10 cellular contexts compared by ENCODE assay signal in genomic region chr20:1946762-1947534, GRCh38. TPM values are rescaled to one million over a fixed set of nuclear protein-coding genes. Genes with fewer than 3 reads are reported as not detected.
DNase-seq lines count a peak whose midpoint lies in the region; ATAC-seq and TF ChIP-seq lines count a peak whose summit lies in the region.
"Had no signal": no experiment of that assay in that cellular context is flagged by ENCODE, and none has a peak within 500 bp of the region (broad histone marks: within the 10 kb centered on the region; RNA-seq: fewer than 3 reads in every experiment).

No MANE protein-coding gene starts in this region.

- H3K36me3 Mint-ChIP-seq in endodermal cell (ENCODE audit: low read depth) (no peaks in the 10 kb centered on the region), memory B cell (no peaks in the 10 kb centered on the region)
- H3K36me3 Mint-ChIP-seq in CD8-positive, alpha-beta T cell: no peaks in the 10 kb centered on the region
- H3K36me3 Mint-ChIP-seq: stimulated activated effector memory CD8-positive, alpha-beta T cell treated with anti-CD3 and anti-CD28 coated beads, Interleukin-12 subunit alpha, Interleukin-12 subunit beta, amount 100 ng/mL, for 72 hours had no signal

- H3K27me3 ChIP-seq in endodermal cell (ENCODE audit: control insufficient read depth, insufficient read depth, low read length, poor library complexity, severe bottlenecking) (peaks cover 27% of the 10 kb centered on the region), testis (no peaks in the 10 kb centered on the region)
- H3K27me3 ChIP-seq in CD8-positive, alpha-beta T cell (ENCODE audit: insufficient read depth, low read length): no peaks in the 10 kb centered on the region

- H3K9me3 ChIP-seq in endodermal cell (ENCODE audit: control insufficient read depth, low read length) (no peaks in the 10 kb centered on the region), testis (no peaks in the 10 kb centered on the region)
- H3K9me3 ChIP-seq in CD8-positive, alpha-beta T cell (ENCODE audit: low read length): no peaks in the 10 kb centered on the region

- H3K27me3 Mint-ChIP-seq in endodermal cell (ENCODE audit: insufficient read depth): peaks cover 53% of the 10 kb centered on the region
- peaks cover 7% of the 10 kb centered on the region for H3K27me3 Mint-ChIP-seq in memory B cell
- peaks cover 34% of the 10 kb centered on the region for H3K27me3 Mint-ChIP-seq in CD8-positive, alpha-beta T cell (ENCODE audit: low read depth)

- CTCF ChIA-PET in CD8-positive, alpha-beta T cell (lab: Charles Lee): interaction anchor here (0.7 to 1.0 kb wide), 2 partner anchors 14 to 18 kb away, joined by 3 to 4 read pairs; no protein-coding TSS in a partner anchor

- peaks cover 8% of the 10 kb centered on the region for H3K4me1 ChIP-seq in endodermal cell (ENCODE audit: control insufficient read depth, insufficient read depth, low read length)
- H3K4me1 ChIP-seq in testis: peaks cover 12% of the 10 kb centered on the region
- H3K4me1 ChIP-seq in CD8-positive, alpha-beta T cell (ENCODE audit: insufficient read depth, low read length): no peaks in the 10 kb centered on the region

- H3K9me3 Mint-ChIP-seq in endodermal cell: no peaks in the 10 kb centered on the region
- no peaks in the 10 kb centered on the region for H3K9me3 Mint-ChIP-seq in memory B cell
- no peaks in the 10 kb centered on the region for H3K9me3 Mint-ChIP-seq in CD8-positive, alpha-beta T cell
- H3K9me3 Mint-ChIP-seq: stimulated activated effector memory CD8-positive, alpha-beta T cell treated with anti-CD3 and anti-CD28 coated beads, Interleukin-12 subunit alpha, Interleukin-12 subunit beta, amount 100 ng/mL, for 72 hours had no signal

- peak; percentile 25 for DNase-seq in NCI-H2029 (lab: John Stamatoyannopoulos, UW)
- DNase-seq in NCI-H2029 treated with DMSO at 0.1 percent for 48 hours (lab: John Stamatoyannopoulos, UW): no peak
- DNase-seq in endodermal cell: peak; percentile 94
- DNase-seq in memory B cell (ENCODE audit: low spot score in 2 of 2): no peak
- DNase-seq in testis: peak; percentile 47
- DNase-seq in CD8-positive, alpha-beta T cell: no peak
- no peak for DNase-seq in SW 1271 (lab: John Stamatoyannopoulos, UW)
- DNase-seq: SHP77 treated with DMSO at 0.1 percent for 48 hours had no signal

- peak overlapping the region; percentile 56 for H3K4me3 Mint-ChIP-seq in endodermal cell
- H3K4me3 Mint-ChIP-seq in memory B cell: peak overlapping the region; percentile 75
- H3K4me3 Mint-ChIP-seq in CD8-positive, alpha-beta T cell: no peak overlapping the region
- H3K4me3 Mint-ChIP-seq: stimulated activated effector memory CD8-positive, alpha-beta T cell treated with anti-CD3 and anti-CD28 coated beads, Interleukin-12 subunit alpha, Interleukin-12 subunit beta, amount 100 ng/mL, for 72 hours had no signal

- WGBS in endodermal cell (ENCODE audit: insufficient coverage in 1 of 2, insufficient read length in 1 of 2), 2 experiments: 8 to 9% methylated on average over 16 to 39 of the region's 39 CpGs
- WGBS in testis, 2 donors: 5 to 8% methylated on average over 19 to 39 of the region's 39 CpGs

- no peaks in the 10 kb centered on the region for H3K36me3 ChIP-seq in endodermal cell (ENCODE audit: control insufficient read depth, insufficient read depth, low read length)
- no peaks in the 10 kb centered on the region for H3K36me3 ChIP-seq in testis (ENCODE audit: low read depth, missing control alignments)
- H3K36me3 ChIP-seq in CD8-positive, alpha-beta T cell (ENCODE audit: insufficient read depth, low read length): no peaks in the 10 kb centered on the region

- H3K4me1 Mint-ChIP-seq in endodermal cell: peaks cover 19% of the 10 kb centered on the region
- H3K4me1 Mint-ChIP-seq in memory B cell: peaks cover 22% of the 10 kb centered on the region
- no peaks in the 10 kb centered on the region for H3K4me1 Mint-ChIP-seq in CD8-positive, alpha-beta T cell (ENCODE audit: low read depth)
- H3K4me1 Mint-ChIP-seq: stimulated activated effector memory CD8-positive, alpha-beta T cell treated with anti-CD3 and anti-CD28 coated beads, Interleukin-12 subunit alpha, Interleukin-12 subunit beta, amount 100 ng/mL, for 72 hours had no signal

- POLR2A ChIA-PET in CD8-positive, alpha-beta T cell (lab: Charles Lee): no interaction called here

- intact Hi-C loops in testis (cut with DNase I; ENCODE audit: low total_unique reads): no loop called here
- intact Hi-C loops in CD8-positive, alpha-beta T cell (cut with DNase I, micrococcal nuclease): no loop called here

- no peak for TF ChIP-seq CTCF in endodermal cell (conservative IDR thresholded peaks at IDR 0.05)
- TF ChIP-seq CTCF in testis (IDR thresholded peaks at IDR 0.05): no peak
- no peak for TF ChIP-seq CTCF in CD8-positive, alpha-beta T cell (IDR thresholded peaks at IDR 0.05)

- ATAC-seq in memory B cell (ENCODE audit: low read depth) (peak; percentile 35), GM21360 (IDR thresholded peaks at IDR 0.05; ENCODE audit: unreplicated experiment) (no peak)
- no peak for ATAC-seq in CD8-positive, alpha-beta T cell
- ATAC-seq: stimulated activated effector memory CD8-positive, alpha-beta T cell treated with anti-CD3 and anti-CD28 coated beads, Interleukin-12 subunit alpha, Interleukin-12 subunit beta, amount 100 ng/mL, for 72 hours had no signal

- TF ChIP-seq POLR2A in testis (IDR thresholded peaks at IDR 0.05): no peak

- no peak overlapping the region for H3K9ac ChIP-seq in endodermal cell (ENCODE audit: extremely low read depth, low read length, poor library complexity, severe bottlenecking)

- H3K27ac ChIP-seq in endodermal cell (ENCODE audit: low read depth, low read length) (no peak overlapping the region), testis (peak overlapping the region in 1 of 2 donors; percentile 21)
- no peak overlapping the region for H3K27ac ChIP-seq in CD8-positive, alpha-beta T cell (ENCODE audit: low read depth, low read length)

- H3K4me3 ChIP-seq in endodermal cell (ENCODE audit: low read length): peak overlapping the region; percentile 70
- peak overlapping the region; percentile 12 to 46 for H3K4me3 ChIP-seq in testis
- H3K4me3 ChIP-seq in CD8-positive, alpha-beta T cell (ENCODE audit: low read depth, low read length): no peak overlapping the region

- peak overlapping the region; percentile 16 for H3K27ac Mint-ChIP-seq in endodermal cell
- peak overlapping the region; percentile 81 for H3K27ac Mint-ChIP-seq in memory B cell
- no peak overlapping the region for H3K27ac Mint-ChIP-seq in CD8-positive, alpha-beta T cell
- H3K27ac Mint-ChIP-seq: stimulated activated effector memory CD8-positive, alpha-beta T cell treated with anti-CD3 and anti-CD28 coated beads, Interleukin-12 subunit alpha, Interleukin-12 subunit beta, amount 100 ng/mL, for 72 hours had no signal

RNA-seq across cellular contexts. Expression of gene PDYN, which starts 46.9 kb away (rescaled TPM):
- total RNA-seq in endodermal cell: under 1 TPM; 0.51 to 0.71 TPM
- 2.6 TPM for polyA plus RNA-seq in endodermal cell (2013, experiment 1 of 2)
- 2.4 TPM for polyA plus RNA-seq in endodermal cell (2013, experiment 2 of 2)
- 1 to 10 TPM; 1.6 to 4.2 TPM for total RNA-seq in testis
- 5.2 TPM for polyA plus RNA-seq in testis (ENCODE audit: insufficient read depth, low read depth, low replicate concordance)
- total RNA-seq in CD8-positive, alpha-beta T cell: not detected

RNA-seq across cellular contexts. Expression of gene SIRPA, which starts 51.7 kb away (rescaled TPM):
- 1 to 10 TPM; 5.1 to 6.3 TPM for total RNA-seq in endodermal cell
- polyA plus RNA-seq in endodermal cell (2013, experiment 1 of 2): 11.6 TPM
- polyA plus RNA-seq in endodermal cell (2013, experiment 2 of 2): 11.1 TPM
- 10 to 100 TPM; 18.4 to 21.0 TPM for total RNA-seq in testis
- 25.7 TPM for polyA plus RNA-seq in testis (ENCODE audit: insufficient read depth, low read depth, low replicate concordance)
- not detected for total RNA-seq in CD8-positive, alpha-beta T cell

Comparison
In these comparisons a context has a peak if more than half of its experiments do, and no peak if none do; other contexts are left out.
1. DNase-seq: peak in NCI-H2029 (single experiment), endodermal cell (single experiment) and testis (single experiment); none in NCI-H2029 treated with DMSO at 0.1 percent for 48 hours (single experiment), memory B cell (0 of 2), CD8-positive, alpha-beta T cell (0 of 7) and SW 1271 (0 of 2).
2. RNA of gene SIRPA, which starts 51.7 kb away (total RNA-seq): 18.4 to 21.0 TPM in testis and 5.1 to 6.3 TPM in endodermal cell; not detected in CD8-positive, alpha-beta T cell; every median in the first group is over 4 times any median in the second.